8 cellular contexts compared by ENCODE assay signal in genomic region chr4:4289930-4290850, GRCh38. TPM values are rescaled to one million over a fixed set of nuclear protein-coding genes. Genes with fewer than 3 reads are reported as not detected.
DNase-seq lines count a peak whose midpoint lies in the region; ATAC-seq and TF ChIP-seq lines count a peak whose summit lies in the region.

Gene LYAR (minus strand): TSS chr4:4290154. CDS start chr4:4283742, 6,412 bp downstream.
Gene ZBTB49 (plus strand): TSS chr4:4290251. CDS start chr4:4299946, 9,695 bp downstream.

- peak; percentile 79 for ATAC-seq in HG03378 (IDR thresholded peaks at IDR 0.05; ENCODE audit: unreplicated experiment)

- peak; percentile 35 for DNase-seq in BJ (ENCODE audit: low read depth)
- peak; percentile 68 for DNase-seq in NCI-H510A (lab: John Stamatoyannopoulos, UW)
- DNase-seq in activated CD4-positive, alpha-beta T cell treated with anti-CD3 and anti-CD28 coated beads, Interleukin-2, amount 10 ng/mL, durations not matched to agents 24 days and 14 days, result peak; percentile 100
- peak; percentile 94 for DNase-seq in coronary artery (ENCODE audit: low spot score)
- DNase-seq in left kidney (ENCODE audit: low read depth, low spot score), result peak; percentile 98
- peak; percentile 94 to 96 for DNase-seq in stimulated activated CD4-positive, alpha-beta T cell treated with anti-CD3 and anti-CD28 coated beads, Interleukin-1b, Interleukin-23, amount 100 ng/mL, for 4 hours (ENCODE audit: low read depth in 2 of 2)

- no peaks in the 10 kb centered on the region for H3K9me3 Mint-ChIP-seq in activated CD4-positive, alpha-beta T cell treated with anti-CD3 and anti-CD28 coated beads, Interleukin-2, amount 10 ng/mL, durations not matched to agents 24 days and 14 days

- H3K4me3 Mint-ChIP-seq in activated CD4-positive, alpha-beta T cell treated with anti-CD3 and anti-CD28 coated beads, Interleukin-2, amount 10 ng/mL, durations not matched to agents 24 days and 14 days, result peak within 1 kb of the TSS; percentile 99

- H3K27me3 Mint-ChIP-seq in activated CD4-positive, alpha-beta T cell treated with anti-CD3 and anti-CD28 coated beads, Interleukin-2, amount 10 ng/mL, durations not matched to agents 24 days and 14 days, result no peaks in the 10 kb centered on the region

- peak; percentile 87 for TF ChIP-seq POLR2A in GM19099 (IDR thresholded peaks at IDR 0.05; ENCODE audit: extremely low read depth, insufficient read length, low read depth)

- peak within 1 kb of the TSS; percentile 93 for H3K4me3 ChIP-seq in BJ (ENCODE audit: low read depth, low read length)
- H3K4me3 ChIP-seq in coronary artery, result peak within 1 kb of the TSS; percentile 75

- intact Hi-C loops in activated CD4-positive, alpha-beta T cell treated with anti-CD3 and anti-CD28 coated beads, Interleukin-2, amount 10 ng/mL, durations not matched to agents 24 days and 14 days (cut with micrococcal nuclease), result loop anchor here (1.0 to 2.0 kb wide), 3 partner anchors 42 to 253 kb away; partner anchors contain the start of genes STX18 and TMEM128

- H3K36me3 ChIP-seq in BJ (ENCODE audit: control insufficient read depth, insufficient read depth, low read length), result peaks cover 2% of the 10 kb centered on the region; the same call in 1 of the 2 replicates

- no peaks in the 10 kb centered on the region for H3K27me3 ChIP-seq in BJ (ENCODE audit: control insufficient read depth, insufficient read depth, low read length)

- CTCF ChIA-PET in BJ (lab: Yijun Ruan, JAX), result no interaction called here

- TF ChIP-seq CTCF in BJ (IDR thresholded peaks at IDR 0.05; ENCODE audit: insufficient read depth, low read depth, low read length) (no peak), coronary artery (IDR thresholded peaks at IDR 0.05) (no peak)

- H3K4me1 Mint-ChIP-seq in activated CD4-positive, alpha-beta T cell treated with anti-CD3 and anti-CD28 coated beads, Interleukin-2, amount 10 ng/mL, durations not matched to agents 24 days and 14 days, result peaks cover 41% of the 10 kb centered on the region

- peak within 1 kb of the TSS; percentile 95 for H3K27ac Mint-ChIP-seq in activated CD4-positive, alpha-beta T cell treated with anti-CD3 and anti-CD28 coated beads, Interleukin-2, amount 10 ng/mL, durations not matched to agents 24 days and 14 days

- H3K36me3 Mint-ChIP-seq in activated CD4-positive, alpha-beta T cell treated with anti-CD3 and anti-CD28 coated beads, Interleukin-2, amount 10 ng/mL, durations not matched to agents 24 days and 14 days (ENCODE audit: low read depth), result peaks cover 24% of the 10 kb centered on the region

- POLR2A ChIA-PET in BJ (lab: Charles Lee), result no interaction called here

- peak within 1 kb of the TSS; percentile 58 to 66 for H3K27ac ChIP-seq in coronary artery

RNA-seq across cellular contexts. Expression of gene LYAR, which starts in this region (rescaled TPM):
- 2.4 and 4.6 TPM in 2 replicates for polyA plus RNA-seq in BJ (2011; rRNA removed)
- polyA minus RNA-seq in BJ (2011; rRNA and poly(A)+ RNA removed), result 0.90 and 1.1 TPM in 2 replicates
- total RNA-seq in activated CD4-positive, alpha-beta T cell treated with anti-CD3 and anti-CD28 coated beads, Interleukin-2, amount 10 ng/mL, durations not matched to agents 24 days and 14 days, result 93.9 and 95.5 TPM in 2 replicates

RNA-seq across cellular contexts. Expression of gene ZBTB49, which starts in this region (rescaled TPM):
- 1.9 and 2.5 TPM in 2 replicates for polyA plus RNA-seq in BJ (2011; rRNA removed)
- polyA minus RNA-seq in BJ (2011; rRNA and poly(A)+ RNA removed), result 4.0 and 4.7 TPM in 2 replicates
- total RNA-seq in activated CD4-positive, alpha-beta T cell treated with anti-CD3 and anti-CD28 coated beads, Interleukin-2, amount 10 ng/mL, durations not matched to agents 24 days and 14 days, result 7.2 and 8.6 TPM in 2 replicates

Comparison
In these comparisons a context has a peak if more than half of its experiments do, and no peak if none do; other contexts are left out.
1. Peak in every context shown above with its lines: DNase-seq, ATAC-seq, H3K4me3 ChIP-seq and H3K27ac ChIP-seq.
2. DNase-seq: peak in every context shown above with its lines; median percentile 100 in activated CD4-positive, alpha-beta T cell treated with anti-CD3 and anti-CD28 coated beads, Interleukin-2, amount 10 ng/mL, durations not matched to agents 24 days and 14 days; 98 in left kidney; 95 in stimulated activated CD4-positive, alpha-beta T cell treated with anti-CD3 and anti-CD28 coated beads, Interleukin-1b, Interleukin-23, amount 100 ng/mL, for 4 hours; 94 in coronary artery; 68 in NCI-H510A; 35 in BJ.